ENCODE assay signal across 9 cellular contexts in genomic region chr1:8396083-8396911, GRCh38.
DNase-seq lines count a peak whose midpoint lies in the region; ATAC-seq and TF ChIP-seq lines count a peak whose summit lies in the region.
"Had no signal": no experiment of that assay in that cellular context is flagged by ENCODE, and none has a peak within 500 bp of the region (broad histone marks: within the 10 kb centered on the region; RNA-seq: fewer than 3 reads in every experiment).

No MANE protein-coding gene starts in this region.

- peaks cover 73% of the 10 kb centered on the region for H3K36me3 ChIP-seq in DOHH2 (ENCODE audit: control insufficient read depth, low read length)
- peaks cover 22% of the 10 kb centered on the region for H3K36me3 ChIP-seq in SJSA1
- peaks cover 0 to 5% (median 3%) of the 10 kb centered on the region in 4 donors for H3K36me3 ChIP-seq in esophagus muscularis mucosa

- TF ChIP-seq POLR2A in esophagus muscularis mucosa (IDR thresholded peaks at IDR 0.05; ENCODE audit: low read depth), result no peak

- ATAC-seq in GM18520 (IDR thresholded peaks at IDR 0.05; ENCODE audit: unreplicated experiment), result no peak

- no peaks in the 10 kb centered on the region for H3K9me2 ChIP-seq in DOHH2 (replicated peaks; ENCODE audit: control insufficient read depth, low read length)

- intact Hi-C loops in esophagus muscularis mucosa (cut with DNase I), result no loop called here

- peaks cover 87% of the 10 kb centered on the region for H3K79me2 ChIP-seq in DOHH2 (ENCODE audit: control insufficient read depth, low read length)

- peaks cover 24% of the 10 kb centered on the region for H4K20me1 ChIP-seq in DOHH2 (ENCODE audit: control insufficient read depth, insufficient read depth, low read depth, low read length)

- peaks cover 34% of the 10 kb centered on the region for H3K4me1 Mint-ChIP-seq in progenitor cell of endocrine pancreas (ENCODE audit: low read depth)

- DNase-seq in SJSA1 (ENCODE audit: low read depth in 1 of 2, low spot score in 2 of 2) (peak in 1 of 2 experiments; percentile 66), esophagus muscularis mucosa (ENCODE audit: extremely low spot score) (no peak), progenitor cell of endocrine pancreas (ENCODE audit: low spot score, unreplicated experiment) (no peak), SIG-M5 (lab: John Stamatoyannopoulos, UW) (no peak), SK-N-DZ (ENCODE audit: low spot score) (no peak), NCI-H82 treated with DMSO at 0.1 percent for 48 hours (lab: John Stamatoyannopoulos, UW; ENCODE audit: unreplicated experiment) (no peak)
- DNase-seq: NCI-H510A had no signal

- peak overlapping the region; percentile 26 for H3K4me3 ChIP-seq in DOHH2 (ENCODE audit: low read length)
- no peak overlapping the region for H3K4me3 ChIP-seq in SJSA1
- H3K4me3 ChIP-seq in esophagus muscularis mucosa, result no peak overlapping the region

- peaks cover 3% of the 10 kb centered on the region for H3K9me3 Mint-ChIP-seq in progenitor cell of endocrine pancreas (ENCODE audit: low read depth)

- TF ChIP-seq EP300 in esophagus muscularis mucosa (IDR thresholded peaks at IDR 0.05), result no peak

- H3K27ac Mint-ChIP-seq in progenitor cell of endocrine pancreas, result peak overlapping the region; percentile 82

- peaks cover 65% of the 10 kb centered on the region for H3K4me1 ChIP-seq in DOHH2 (ENCODE audit: control insufficient read depth, low read length)
- peaks cover 49% of the 10 kb centered on the region for H3K4me1 ChIP-seq in SJSA1 (replicated peaks)
- peaks cover 75 to 84% (median 80%) of the 10 kb centered on the region in 4 donors for H3K4me1 ChIP-seq in esophagus muscularis mucosa

- H3K36me3 Mint-ChIP-seq in progenitor cell of endocrine pancreas (ENCODE audit: insufficient read depth), result peaks cover 14% of the 10 kb centered on the region

- no peak overlapping the region for H3K4me3 Mint-ChIP-seq in progenitor cell of endocrine pancreas (ENCODE audit: low read depth)

- no peaks in the 10 kb centered on the region for H3K9me3 ChIP-seq in DOHH2 (ENCODE audit: control insufficient read depth, insufficient read depth, low read length)
- H3K9me3 ChIP-seq in SJSA1 (replicated peaks), result no peaks in the 10 kb centered on the region
- H3K9me3 ChIP-seq in esophagus muscularis mucosa, result no peaks in the 10 kb centered on the region

- WGBS in esophagus muscularis mucosa, result 21% methylated on average over 8 of the region's 8 CpGs

- H3F3A ChIP-seq in DOHH2 (ENCODE audit: control insufficient read depth, insufficient read depth), result peaks cover 13% of the 10 kb centered on the region; the same call in 1 of the 2 replicates

- no peak for TF ChIP-seq CTCF in DOHH2 (IDR thresholded peaks at IDR 0.05; ENCODE audit: low read depth, low read length, poor library complexity, severe bottlenecking)
- TF ChIP-seq CTCF in esophagus muscularis mucosa (IDR thresholded peaks at IDR 0.05), result no peak
- TF ChIP-seq CTCF in progenitor cell of endocrine pancreas (IDR thresholded peaks at IDR 0.05; ENCODE audit: unreplicated experiment), result no peak

- H3K27ac ChIP-seq in DOHH2 (ENCODE audit: low read depth, low read length) (peak overlapping the region; percentile 45), SJSA1 (peak overlapping the region; percentile 84), esophagus muscularis mucosa (replicated peaks in 1 of 4) (peak overlapping the region; percentile 79 to 88 (median 85))

- no peaks in the 10 kb centered on the region for H3K27me3 ChIP-seq in DOHH2 (ENCODE audit: control insufficient read depth, low read length)
- H3K27me3 ChIP-seq in SJSA1 (replicated peaks), result no peaks in the 10 kb centered on the region
- no peaks in the 10 kb centered on the region for H3K27me3 ChIP-seq in esophagus muscularis mucosa

- no peaks in the 10 kb centered on the region for H3K27me3 Mint-ChIP-seq in progenitor cell of endocrine pancreas

- peak overlapping the region; percentile 49 for H3K4me2 ChIP-seq in DOHH2 (ENCODE audit: low read length)
